Comparison of ENCODE assay signal across 9 cellular contexts in genomic region chr11:121721961-121722360, GRCh38.
DNase-seq lines count a peak whose midpoint lies in the region; ATAC-seq, FAIRE-seq and TF ChIP-seq lines count a peak whose summit lies in the region.
"Had no signal": no experiment of that assay in that cellular context is flagged by ENCODE, and none has a peak within 500 bp of the region (broad histone marks: within the 10 kb centered on the region; RNA-seq: fewer than 3 reads in every experiment).

No MANE protein-coding gene starts in this region.

- FAIRE-seq in pancreas (lab: Jason Lieb, UNC), result no peak
- FAIRE-seq: GM12878 had no signal

- no peaks in the 10 kb centered on the region for H3K9me3 Mint-ChIP-seq in activated CD4-positive, alpha-beta T cell treated with anti-CD3 and anti-CD28 coated beads, Interleukin-2, amount 10 ng/mL, durations not matched to agents 7 days and 5 days
- H3K9me3 Mint-ChIP-seq in activated T-cell treated with anti-CD3 and anti-CD28 coated beads, Interleukin-2, amount 50 U/mL, for 72 hours, result peaks cover 7% of the 10 kb centered on the region in 2 donors

- no peak overlapping the region for H3K27ac Mint-ChIP-seq in activated CD4-positive, alpha-beta T cell treated with anti-CD3 and anti-CD28 coated beads, Interleukin-2, amount 10 ng/mL, durations not matched to agents 7 days and 5 days
- no peak overlapping the region for H3K27ac Mint-ChIP-seq in activated T-cell treated with anti-CD3 and anti-CD28 coated beads, Interleukin-2, amount 50 U/mL, for 72 hours

- H3K9me3 ChIP-seq in AG04450 (ENCODE audit: control insufficient read depth, insufficient read depth, low read length), result no peaks in the 10 kb centered on the region
- peaks cover 3% of the 10 kb centered on the region for H3K9me3 ChIP-seq in WERI-Rb-1 (ENCODE audit: severe bottlenecking)
- no peaks in the 10 kb centered on the region for H3K9me3 ChIP-seq in pancreas

- H3K4me1 ChIP-seq in pancreas, result no peaks in the 10 kb centered on the region

- CTCF ChIA-PET in AG04450 (lab: Charles Lee), result interaction anchor here (3.0 kb wide), 1 partner anchor 67 kb away, joined by 12 read pairs; no protein-coding TSS in a partner anchor
- CTCF ChIA-PET in activated CD4-positive, alpha-beta T cell treated with anti-CD3 and anti-CD28 coated beads, Interleukin-2, amount 10 ng/mL, durations not matched to agents 7 days and 5 days (lab: Charles Lee), result no interaction called here

- H3K27me3 Mint-ChIP-seq in activated CD4-positive, alpha-beta T cell treated with anti-CD3 and anti-CD28 coated beads, Interleukin-2, amount 10 ng/mL, durations not matched to agents 7 days and 5 days, result peaks cover 43% of the 10 kb centered on the region
- peaks cover 37% of the 10 kb centered on the region for H3K27me3 Mint-ChIP-seq in activated T-cell treated with anti-CD3 and anti-CD28 coated beads, Interleukin-2, amount 50 U/mL, for 72 hours (ENCODE audit: low read depth)

- DNase-seq in AG04450 (ENCODE audit: low read depth, low spot score), result no peak
- DNase-seq in WERI-Rb-1, result no peak
- no peak for DNase-seq in Right ventricle myocardium superior
- no peak for DNase-seq in pancreas
- no peak for DNase-seq in COLO668 (lab: John Stamatoyannopoulos, UW; ENCODE audit: unreplicated experiment)
- no peak for DNase-seq in activated CD4-positive, alpha-beta T cell treated with anti-CD3 and anti-CD28 coated beads, Interleukin-2, amount 10 ng/mL, durations not matched to agents 7 days and 5 days
- DNase-seq in activated T-cell treated with anti-CD3 and anti-CD28 coated beads, Interleukin-2, amount 50 U/mL, for 72 hours, result no peak

- no peaks in the 10 kb centered on the region for H3K4me1 Mint-ChIP-seq in activated CD4-positive, alpha-beta T cell treated with anti-CD3 and anti-CD28 coated beads, Interleukin-2, amount 10 ng/mL, durations not matched to agents 7 days and 5 days
- H3K4me1 Mint-ChIP-seq in activated T-cell treated with anti-CD3 and anti-CD28 coated beads, Interleukin-2, amount 50 U/mL, for 72 hours (ENCODE audit: low read depth), result peaks cover 7% of the 10 kb centered on the region

- 39 to 48% methylated on average over 7 of the region's 7 CpGs for WGBS in pancreas, 2 donors

- POLR2A ChIA-PET in AG04450 (lab: Yijun Ruan, JAX), result interaction anchor here (0.6 to 0.8 kb wide), 3 partner anchors 24 to 348 kb away, joined by 3 to 5 read pairs (median 4); no protein-coding TSS in a partner anchor
- POLR2A ChIA-PET in activated CD4-positive, alpha-beta T cell treated with anti-CD3 and anti-CD28 coated beads, Interleukin-2, amount 10 ng/mL, durations not matched to agents 7 days and 5 days (lab: Charles Lee), result no interaction called here

- H3K27me3 ChIP-seq in AG04450 (ENCODE audit: control insufficient read depth, insufficient read depth, low read length) (no peaks in the 10 kb centered on the region), WERI-Rb-1 (ENCODE audit: insufficient read depth, low read depth, severe bottlenecking) (no peaks in the 10 kb centered on the region), pancreas (peaks cover 0 to 4% (median 0%) of the 10 kb centered on the region in 4 donors)

- H3K27ac ChIP-seq in AG04450 (ENCODE audit: low read depth, low read length), result peak overlapping the region; percentile 77
- H3K27ac ChIP-seq in WERI-Rb-1, result peak overlapping the region; percentile 33; the same call in 1 of the 2 replicates
- peak overlapping the region; percentile 60 to 86 (median 78) for H3K27ac ChIP-seq in pancreas

- H3K4me3 Mint-ChIP-seq in activated CD4-positive, alpha-beta T cell treated with anti-CD3 and anti-CD28 coated beads, Interleukin-2, amount 10 ng/mL, durations not matched to agents 7 days and 5 days, result no peak overlapping the region
- H3K4me3 Mint-ChIP-seq in activated T-cell treated with anti-CD3 and anti-CD28 coated beads, Interleukin-2, amount 50 U/mL, for 72 hours, result no peak overlapping the region

- ATAC-seq in Right ventricle myocardium superior (ENCODE audit: poor library complexity) (peak; percentile 18), pancreas (peak; percentile 6 to 29 (median 8)), HG03521 (IDR thresholded peaks at IDR 0.05; ENCODE audit: unreplicated experiment) (no peak)
- ATAC-seq in activated T-cell treated with anti-CD3 and anti-CD28 coated beads, Interleukin-2, amount 50 U/mL, for 72 hours (replicated peaks in 1 of 2), result no peak
- ATAC-seq: GM12878 had no signal

- no peaks in the 10 kb centered on the region for H3K36me3 Mint-ChIP-seq in activated CD4-positive, alpha-beta T cell treated with anti-CD3 and anti-CD28 coated beads, Interleukin-2, amount 10 ng/mL, durations not matched to agents 7 days and 5 days (ENCODE audit: low read depth)
- peaks cover 0 to 5% of the 10 kb centered on the region in 2 donors for H3K36me3 Mint-ChIP-seq in activated T-cell treated with anti-CD3 and anti-CD28 coated beads, Interleukin-2, amount 50 U/mL, for 72 hours (ENCODE audit: insufficient read depth in 2 of 2)

- intact Hi-C loops in Right ventricle myocardium superior (cut with DNase I) (no loop called here), pancreas (cut with DNase I) (no loop called here)

- H3K36me3 ChIP-seq in WERI-Rb-1 (no peaks in the 10 kb centered on the region), pancreas (no peaks in the 10 kb centered on the region)

- H3K4me3 ChIP-seq in AG04450 (ENCODE audit: low read depth, low read length), result peak overlapping the region; percentile 58; the same call in 1 of the 2 replicates
- no peak overlapping the region for H3K4me3 ChIP-seq in WERI-Rb-1 (ENCODE audit: low read depth, low read length)
- H3K4me3 ChIP-seq in pancreas, result peak overlapping the region in 1 of 4 donors; percentile 30
- H3K4me3 ChIP-seq: GM12878 had no signal

- TF ChIP-seq CTCF in AG04450 (IDR thresholded peaks at IDR 0.05; ENCODE audit: low read depth, low read length) (no peak), WERI-Rb-1 (IDR thresholded peaks at IDR 0.05; ENCODE audit: low read depth, low read length) (no peak), pancreas (IDR thresholded peaks at IDR 0.05) (no peak)

Comparison
In these comparisons a context has a peak if more than half of its experiments do, and no peak if none do; other contexts are left out.
1. ATAC-seq: peak in Right ventricle myocardium superior (single experiment) and pancreas (4 of 4); none in HG03521 (single experiment) and activated T-cell treated with anti-CD3 and anti-CD28 coated beads, Interleukin-2, amount 50 U/mL, for 72 hours (0 of 2).
2. Peak in every context shown above with its lines, with median percentiles within 50 percentile points of each other: H3K27ac ChIP-seq.